ENCODE assay signal across 8 cellular contexts in genomic region chr6:21074484-21074883, GRCh38.
"Had no signal": no experiment of that assay in that cellular context is flagged by ENCODE, and none has a peak within 500 bp of the region (broad histone marks: within the 10 kb centered on the region; RNA-seq: fewer than 3 reads in every experiment).

No MANE protein-coding gene starts in this region.

- H3K27ac ChIP-seq: HL-60, KMS-11 had no signal

- H3K4me3 ChIP-seq: K562 had no signal

- FAIRE-seq: HepG2, HTR-8/SVneo, K562 had no signal

- ATAC-seq: HepG2, K562 had no signal

- H3K4me2 ChIP-seq: KMS-11 had no signal

- DNase-seq: IMR-90, KBM-7, KG1 had no signal

- H3K9ac ChIP-seq: KMS-11 had no signal
